In the genomic region with DNA sequence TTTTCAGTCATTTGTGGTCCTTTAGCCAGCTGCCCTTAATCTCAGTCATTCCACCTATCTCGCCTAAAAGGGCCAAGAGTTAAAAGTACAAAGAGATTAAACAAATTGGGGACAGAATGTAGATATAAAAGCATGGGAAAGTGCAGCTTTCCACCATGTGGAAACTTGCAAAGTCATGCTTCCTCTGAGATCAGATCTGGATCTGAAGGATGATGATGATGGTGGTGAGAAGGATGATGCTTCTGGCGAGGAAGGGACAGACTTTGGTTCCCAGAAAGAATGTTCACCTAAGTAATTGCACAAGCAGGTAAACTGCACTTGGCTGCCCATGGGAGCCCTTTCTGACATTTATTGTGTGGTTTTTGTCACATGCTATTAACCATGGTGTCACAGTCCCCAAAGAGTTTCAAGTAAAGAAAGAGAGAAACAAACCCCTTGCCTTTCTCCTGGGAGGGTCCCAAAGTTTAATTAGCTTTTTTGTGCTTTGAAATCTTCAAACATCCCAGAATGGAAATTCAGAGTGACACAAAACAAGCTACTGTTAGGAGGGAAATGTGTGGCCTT, we compare ENCODE assay signal across 16 cellular contexts. TPM values are rescaled to one million over a fixed set of nuclear protein-coding genes. Genes with fewer than 3 reads are reported as not detected.
A peak's percentile ranks its signal among the peaks of the same experiment; 100 is the strongest.
DNase-seq lines count a peak whose midpoint lies in the region; ATAC-seq and TF ChIP-seq lines count a peak whose summit lies in the region.
"Had no signal": no experiment of that assay in that cellular context is flagged by ENCODE, and none has a peak within 500 bp of the region (broad histone marks: within the 10 kb centered on the region; RNA-seq: fewer than 3 reads in every experiment).

No MANE protein-coding gene starts in this region.

- no peak for ATAC-seq in stimulated activated naive CD8-positive, alpha-beta T cell treated with anti-CD3 and anti-CD28 coated beads, Interleukin-15, Interleukin-2, amounts not matched to agents 100 U/mL and 50 U/mL, for 24 hours
- ATAC-seq in psoas muscle (no peak), aorta (ENCODE audit: low FRiP score) (no peak)

- peak overlapping the region; percentile 61 for H3K27ac Mint-ChIP-seq in stimulated activated naive CD8-positive, alpha-beta T cell treated with anti-CD3 and anti-CD28 coated beads, Interleukin-15, Interleukin-2, amounts not matched to agents 100 ng/mL and 50 ng/mL, for 24 hours
- peak overlapping the region; percentile 16 for H3K27ac Mint-ChIP-seq in endodermal cell
- H3K27ac Mint-ChIP-seq: activated CD4-positive, alpha-beta T cell treated with anti-CD3 and anti-CD28 coated beads, Interleukin-2, amount 10 ng/mL, durations not matched to agents 7 days and 5 days had no signal

- H3K9me3 ChIP-seq in endodermal cell (ENCODE audit: control insufficient read depth, low read length), result peaks cover 34% of the 10 kb centered on the region
- H3K9me3 ChIP-seq in psoas muscle, result no peaks in the 10 kb centered on the region
- no peaks in the 10 kb centered on the region for H3K9me3 ChIP-seq in aorta (ENCODE audit: control insufficient read depth, low read length)
- no peaks in the 10 kb centered on the region for H3K9me3 ChIP-seq in testis

- no peak for TF ChIP-seq POLR2A in testis (IDR thresholded peaks at IDR 0.05)

- H3K36me3 Mint-ChIP-seq in stimulated activated naive CD8-positive, alpha-beta T cell treated with anti-CD3 and anti-CD28 coated beads, Interleukin-15, Interleukin-2, amounts not matched to agents 100 ng/mL and 50 ng/mL, for 24 hours (ENCODE audit: low read depth), result peaks cover 15% of the 10 kb centered on the region
- peaks cover 68% of the 10 kb centered on the region for H3K36me3 Mint-ChIP-seq in endodermal cell (ENCODE audit: low read depth)

- peaks cover 80% of the 10 kb centered on the region for H3K4me1 Mint-ChIP-seq in stimulated activated naive CD8-positive, alpha-beta T cell treated with anti-CD3 and anti-CD28 coated beads, Interleukin-15, Interleukin-2, amounts not matched to agents 100 ng/mL and 50 ng/mL, for 24 hours (ENCODE audit: low read depth)
- peaks cover 33% of the 10 kb centered on the region for H3K4me1 Mint-ChIP-seq in endodermal cell

- no peaks in the 10 kb centered on the region for H3K27me3 ChIP-seq in endodermal cell (ENCODE audit: control insufficient read depth, insufficient read depth, low read length, poor library complexity, severe bottlenecking)
- no peaks in the 10 kb centered on the region for H3K27me3 ChIP-seq in psoas muscle (ENCODE audit: insufficient read depth in 3 of 3, low read length in 2 of 3)
- H3K27me3 ChIP-seq in aorta (ENCODE audit: control insufficient read depth in 1 of 2, insufficient read depth in 2 of 2, low read length in 1 of 2), result no peaks in the 10 kb centered on the region
- H3K27me3 ChIP-seq in testis, result no peaks in the 10 kb centered on the region
- H3K27me3 ChIP-seq: cardiac muscle cell, hepatocyte had no signal

- H3K4me1 ChIP-seq in endodermal cell (ENCODE audit: control insufficient read depth, insufficient read depth, low read length) (peaks cover 5% of the 10 kb centered on the region), psoas muscle (peaks cover 26% of the 10 kb centered on the region), aorta (ENCODE audit: control insufficient read depth in 1 of 2, insufficient read depth in 2 of 2, low read length in 2 of 2) (peaks cover 6 to 28% of the 10 kb centered on the region in 2 donors), testis (peaks cover 15% of the 10 kb centered on the region)

- no peak for DNase-seq in stimulated activated naive CD8-positive, alpha-beta T cell treated with anti-CD3 and anti-CD28 coated beads, Interleukin-15, Interleukin-2, amounts not matched to agents 100 U/mL and 50 U/mL, for 24 hours
- DNase-seq in endodermal cell (no peak), psoas muscle (no peak), aorta (no peak), HPDE6-E6E7 (ENCODE audit: extremely low spot score) (no peak), testis (no peak), DMS153 (lab: John Stamatoyannopoulos, UW) (no peak)
- DNase-seq: activated CD4-positive, alpha-beta T cell treated with anti-CD3 and anti-CD28 coated beads, Interleukin-2, amount 10 ng/mL, durations not matched to agents 7 days and 5 days; activated effector memory CD4-positive, alpha-beta T cell treated with Interleukin-2 at 50 U/mL for 16 hours; DMS79 treated with DMSO at 0.1 percent for 48 hours; MM.1S; NCI-H2081 had no signal

- intact Hi-C loops in psoas muscle (cut with DNase I), result no loop called here
- intact Hi-C loops in aorta (cut with DNase I), result no loop called here
- intact Hi-C loops in testis (cut with DNase I; ENCODE audit: low total_unique reads), result no loop called here

- no peak overlapping the region for H3K4me3 ChIP-seq in endodermal cell (ENCODE audit: low read length)
- H3K4me3 ChIP-seq in psoas muscle, result no peak overlapping the region
- no peak overlapping the region for H3K4me3 ChIP-seq in aorta (ENCODE audit: low read length in 2 of 2)
- H3K4me3 ChIP-seq in testis, result no peak overlapping the region
- H3K4me3 ChIP-seq: cardiac muscle cell, hepatocyte had no signal

- WGBS in endodermal cell (ENCODE audit: insufficient coverage in 1 of 2, insufficient read length in 1 of 2), 2 experiments, result 97 to 100% methylated on average over 1 to 2 of the region's 2 CpGs
- WGBS in psoas muscle, 3 donors, result 89 to 93% (median 93%) methylated on average over 2 of the region's 2 CpGs
- 81 to 86% methylated on average over 2 of the region's 2 CpGs for WGBS in aorta, 2 donors
- 81 to 88% methylated on average over 2 of the region's 2 CpGs for WGBS in testis, 2 donors

- peaks cover 8% of the 10 kb centered on the region for H3K9me3 Mint-ChIP-seq in stimulated activated naive CD8-positive, alpha-beta T cell treated with anti-CD3 and anti-CD28 coated beads, Interleukin-15, Interleukin-2, amounts not matched to agents 100 ng/mL and 50 ng/mL, for 24 hours
- H3K9me3 Mint-ChIP-seq in endodermal cell, result peaks cover 27% of the 10 kb centered on the region

- no peak overlapping the region for H3K9ac ChIP-seq in endodermal cell (ENCODE audit: extremely low read depth, low read length, poor library complexity, severe bottlenecking)

- H3K27ac ChIP-seq in endodermal cell (ENCODE audit: low read depth, low read length), result no peak overlapping the region
- peak overlapping the region; percentile 50 for H3K27ac ChIP-seq in psoas muscle
- peak overlapping the region; percentile 63 to 90 for H3K27ac ChIP-seq in aorta (ENCODE audit: low read depth in 1 of 2, low read length in 2 of 2)
- H3K27ac ChIP-seq in testis, result no peak overlapping the region
- H3K27ac ChIP-seq: cardiac muscle cell, hepatocyte, RWPE1 had no signal

- H3K36me3 ChIP-seq in endodermal cell (ENCODE audit: control insufficient read depth, insufficient read depth, low read length) (peaks cover 86% of the 10 kb centered on the region), psoas muscle (ENCODE audit: insufficient read depth in 1 of 2, low read depth in 1 of 2) (no peaks in the 10 kb centered on the region), aorta (ENCODE audit: control insufficient read depth in 1 of 2, insufficient read depth in 2 of 2, low read length in 1 of 2) (no peaks in the 10 kb centered on the region), testis (ENCODE audit: low read depth, missing control alignments) (no peaks in the 10 kb centered on the region)
- H3K36me3 ChIP-seq: cardiac muscle cell had no signal

- H3K4me3 Mint-ChIP-seq in stimulated activated naive CD8-positive, alpha-beta T cell treated with anti-CD3 and anti-CD28 coated beads, Interleukin-15, Interleukin-2, amounts not matched to agents 100 ng/mL and 50 ng/mL, for 24 hours, result peak overlapping the region; percentile 2
- H3K4me3 Mint-ChIP-seq in endodermal cell, result no peak overlapping the region
- H3K4me3 Mint-ChIP-seq: activated CD4-positive, alpha-beta T cell treated with anti-CD3 and anti-CD28 coated beads, Interleukin-2, amount 10 ng/mL, durations not matched to agents 7 days and 5 days had no signal

- H3K27me3 Mint-ChIP-seq in stimulated activated naive CD8-positive, alpha-beta T cell treated with anti-CD3 and anti-CD28 coated beads, Interleukin-15, Interleukin-2, amounts not matched to agents 100 ng/mL and 50 ng/mL, for 24 hours, result no peaks in the 10 kb centered on the region
- H3K27me3 Mint-ChIP-seq in endodermal cell (ENCODE audit: insufficient read depth), result no peaks in the 10 kb centered on the region
- H3K27me3 Mint-ChIP-seq: activated CD4-positive, alpha-beta T cell treated with anti-CD3 and anti-CD28 coated beads, Interleukin-2, amount 10 ng/mL, durations not matched to agents 7 days and 5 days had no signal

- TF ChIP-seq CTCF in endodermal cell (conservative IDR thresholded peaks at IDR 0.05) (no peak), psoas muscle (IDR thresholded peaks at IDR 0.05) (no peak), testis (IDR thresholded peaks at IDR 0.05) (no peak)

RNA-seq across cellular contexts. Expression of a gene that starts 34.7 kb away (rescaled TPM):
- total RNA-seq in endodermal cell (10 to 100 TPM; 27.4 to 27.8 TPM), psoas muscle (10 to 100 TPM in 2 of 4 donors, 1 to 10 TPM in 2; 5.4 to 13.5 (median 11.1) TPM), aorta (10 to 100 TPM; 74.5 to 90.9 TPM), testis (10 to 100 TPM; 21.1 to 23.2 TPM)
- 23.3 TPM for polyA plus RNA-seq in endodermal cell (2013, experiment 1 of 2)
- 22.4 TPM for polyA plus RNA-seq in endodermal cell (2013, experiment 2 of 2)
- polyA plus RNA-seq in psoas muscle (1 to 10 TPM; 1.1 to 2.7 (median 2.4) TPM), aorta (1 to 10 TPM; 5.8 to 6.3 TPM), testis (ENCODE audit: insufficient read depth, low read depth, low replicate concordance) (15.1 TPM)

Comparison
In these comparisons a context has a peak if more than half of its experiments do, and no peak if none do; other contexts are left out.
1. H3K27ac ChIP-seq: peak in psoas muscle (single experiment) and aorta (2 of 2); none in endodermal cell (single experiment) and testis (0 of 2).